17 cellular contexts compared by ENCODE assay signal in genomic region chr22:50467341-50467740, GRCh38. TPM values are rescaled to one million over a fixed set of nuclear protein-coding genes. Genes with fewer than 3 reads are reported as not detected.
A peak's percentile ranks its signal among the peaks of the same experiment; 100 is the strongest.
DNase-seq lines count a peak whose midpoint lies in the region; ATAC-seq and TF ChIP-seq lines count a peak whose summit lies in the region.
"Had no signal": no experiment of that assay in that cellular context is flagged by ENCODE, and none has a peak within 500 bp of the region (broad histone marks: within the 10 kb centered on the region; RNA-seq: fewer than 3 reads in every experiment).

No MANE protein-coding gene starts in this region.

- no peaks in the 10 kb centered on the region for H3K9me3 ChIP-seq in BLaER1 treated with 17β-estradiol and CSF1 and Interleukin-3, amounts not matched to agents 10 nM and 100 nM (replicated peaks in 1 of 11)
- no peaks in the 10 kb centered on the region for H3K9me3 ChIP-seq in OCI-LY1 (ENCODE audit: low read length)
- H3K9me3 ChIP-seq in naive thymus-derived CD4-positive, alpha-beta T cell (ENCODE audit: control insufficient read depth in 2 of 3, low read length in 3 of 3): no peaks in the 10 kb centered on the region

- peaks cover 0 to 7% (median 0%) of the 10 kb centered on the region in 11 experiments; a peak in 2 of 22 replicates for H3K27me3 ChIP-seq in BLaER1 treated with 17β-estradiol and CSF1 and Interleukin-3, amounts not matched to agents 10 nM and 100 nM
- H3K27me3 ChIP-seq in OCI-LY1 (ENCODE audit: insufficient read depth, low read length): no peaks in the 10 kb centered on the region
- no peaks in the 10 kb centered on the region for H3K27me3 ChIP-seq in naive thymus-derived CD4-positive, alpha-beta T cell (ENCODE audit: control insufficient read depth in 2 of 2, insufficient read depth in 2 of 2, low read length in 2 of 2)

- intact Hi-C loops in activated naive CD4-positive, alpha-beta T cell treated with anti-CD3 and anti-CD28 coated beads for 36 hours (cut with micrococcal nuclease): no loop called here
- intact Hi-C loops in naive thymus-derived CD4-positive, alpha-beta T cell (cut with micrococcal nuclease): no loop called here

- peaks cover 57% of the 10 kb centered on the region for H3K4me1 Mint-ChIP-seq in activated naive CD4-positive, alpha-beta T cell treated with anti-CD3 and anti-CD28 coated beads, Interleukin-2, amount 10 ng/mL, durations not matched to agents 7 days and 5 days
- H3K4me1 Mint-ChIP-seq in activated naive CD4-positive, alpha-beta T cell treated with anti-CD3 and anti-CD28 coated beads for 36 hours (ENCODE audit: low read depth): peaks cover 40% of the 10 kb centered on the region
- H3K4me1 Mint-ChIP-seq in naive thymus-derived CD4-positive, alpha-beta T cell: peaks cover 30 to 51% (median 46%) of the 10 kb centered on the region in 7 donors

- peaks cover 50 to 59% (median 51%) of the 10 kb centered on the region in 11 experiments for H3K36me3 ChIP-seq in BLaER1 treated with 17β-estradiol and CSF1 and Interleukin-3, amounts not matched to agents 10 nM and 100 nM
- H3K36me3 ChIP-seq in OCI-LY1 (ENCODE audit: insufficient read depth, low read length): peaks cover 51% of the 10 kb centered on the region
- peaks cover 9 to 66% (median 22%) of the 10 kb centered on the region in 3 experiments for H3K36me3 ChIP-seq in naive thymus-derived CD4-positive, alpha-beta T cell (ENCODE audit: control insufficient read depth in 2 of 3, insufficient read depth in 3 of 3, low read length in 3 of 3)

- no peak overlapping the region for H3K4me3 Mint-ChIP-seq in activated naive CD4-positive, alpha-beta T cell treated with anti-CD3 and anti-CD28 coated beads, Interleukin-2, amount 10 ng/mL, durations not matched to agents 7 days and 5 days
- no peak overlapping the region for H3K4me3 Mint-ChIP-seq in activated naive CD4-positive, alpha-beta T cell treated with anti-CD3 and anti-CD28 coated beads for 36 hours
- peak overlapping the region in 2 of 10 donors; percentile 64 for H3K4me3 Mint-ChIP-seq in naive thymus-derived CD4-positive, alpha-beta T cell
- H3K4me3 Mint-ChIP-seq: CD14-positive monocyte had no signal

- H3K4me1 ChIP-seq in BLaER1 treated with 17β-estradiol and CSF1 and Interleukin-3, amounts not matched to agents 10 nM and 100 nM: peaks cover 46 to 61% (median 60%) of the 10 kb centered on the region in 10 experiments
- peaks cover 54% of the 10 kb centered on the region for H3K4me1 ChIP-seq in OCI-LY1 (ENCODE audit: insufficient read depth, low read length, severe bottlenecking)
- peaks cover 37 to 42% of the 10 kb centered on the region in 2 donors for H3K4me1 ChIP-seq in naive thymus-derived CD4-positive, alpha-beta T cell (ENCODE audit: control insufficient read depth in 2 of 2, insufficient read depth in 2 of 2, low read length in 2 of 2)

- H3K9me3 Mint-ChIP-seq in activated naive CD4-positive, alpha-beta T cell treated with anti-CD3 and anti-CD28 coated beads, Interleukin-2, amount 10 ng/mL, durations not matched to agents 7 days and 5 days: no peaks in the 10 kb centered on the region
- no peaks in the 10 kb centered on the region for H3K9me3 Mint-ChIP-seq in activated naive CD4-positive, alpha-beta T cell treated with anti-CD3 and anti-CD28 coated beads for 36 hours
- H3K9me3 Mint-ChIP-seq in naive thymus-derived CD4-positive, alpha-beta T cell: no peaks in the 10 kb centered on the region
- H3K9me3 Mint-ChIP-seq: CD14-positive monocyte had no signal

- H3F3A ChIP-seq in OCI-LY1 (ENCODE audit: insufficient read depth, low read length): no peaks in the 10 kb centered on the region

- H3K4me2 ChIP-seq in BLaER1 treated with 17β-estradiol and CSF1 and Interleukin-3, amounts not matched to agents 10 nM and 100 nM: peak overlapping the region in 8 of 11 experiments; percentile 87 to 100 (median 98); a peak in 17 of 22 replicates
- peak overlapping the region; percentile 70; the same call in 1 of the 2 replicates for H3K4me2 ChIP-seq in OCI-LY1 (ENCODE audit: low read length)
- H3K4me2 ChIP-seq: PC-9 had no signal

- peaks cover 9% of the 10 kb centered on the region for H3K79me2 ChIP-seq in OCI-LY1 (ENCODE audit: insufficient read depth, low read length)

- H3K9me2 ChIP-seq in OCI-LY1 (ENCODE audit: low read depth, low read length): no peaks in the 10 kb centered on the region

- peaks cover 63 to 100% (median 93%) of the 10 kb centered on the region in 11 experiments for H4K20me1 ChIP-seq in BLaER1 treated with 17β-estradiol and CSF1 and Interleukin-3, amounts not matched to agents 10 nM and 100 nM
- no peaks in the 10 kb centered on the region for H4K20me1 ChIP-seq in OCI-LY1 (ENCODE audit: insufficient read depth, low read length)

- H3K27ac Mint-ChIP-seq in activated naive CD4-positive, alpha-beta T cell treated with anti-CD3 and anti-CD28 coated beads, Interleukin-2, amount 10 ng/mL, durations not matched to agents 7 days and 5 days: peak overlapping the region; percentile 28
- no peak overlapping the region for H3K27ac Mint-ChIP-seq in activated naive CD4-positive, alpha-beta T cell treated with anti-CD3 and anti-CD28 coated beads for 36 hours
- H3K27ac Mint-ChIP-seq in naive thymus-derived CD4-positive, alpha-beta T cell: peak overlapping the region in 7 of 9 donors; percentile 51 to 91 (median 83)

- no peak overlapping the region for H3K4me3 ChIP-seq in BLaER1 treated with 17β-estradiol and CSF1 and Interleukin-3, amounts not matched to agents 10 nM and 100 nM
- peak overlapping the region; percentile 52 for H3K4me3 ChIP-seq in OCI-LY1 (ENCODE audit: low read depth, low read length, poor library complexity, severe bottlenecking)
- no peak overlapping the region for H3K4me3 ChIP-seq in naive thymus-derived CD4-positive, alpha-beta T cell (ENCODE audit: low read length)
- H3K4me3 ChIP-seq: PC-9 had no signal

- POLR2A ChIA-PET in naive thymus-derived CD4-positive, alpha-beta T cell (lab: Charles Lee): interaction anchor here (1.9 to 2.0 kb wide), 2 partner anchors 10 to 14 kb away, joined by 6 to 8 read pairs; partner anchors contain the start of gene ADM2

- peaks cover 39% of the 10 kb centered on the region for H3K36me3 Mint-ChIP-seq in activated naive CD4-positive, alpha-beta T cell treated with anti-CD3 and anti-CD28 coated beads, Interleukin-2, amount 10 ng/mL, durations not matched to agents 7 days and 5 days
- H3K36me3 Mint-ChIP-seq in activated naive CD4-positive, alpha-beta T cell treated with anti-CD3 and anti-CD28 coated beads for 36 hours (ENCODE audit: low read depth): peaks cover 11% of the 10 kb centered on the region
- H3K36me3 Mint-ChIP-seq in naive thymus-derived CD4-positive, alpha-beta T cell: peaks cover 0 to 16% (median 7%) of the 10 kb centered on the region in 5 donors

- CTCF ChIA-PET in activated naive CD4-positive, alpha-beta T cell treated with anti-CD3 and anti-CD28 coated beads, Interleukin-2, amount 10 ng/mL, durations not matched to agents 7 days and 5 days (lab: Charles Lee): interaction anchor here (0.6 kb wide), 1 partner anchor 76 kb away, joined by 3 read pairs; no protein-coding TSS in a partner anchor
- CTCF ChIA-PET in activated naive CD4-positive, alpha-beta T cell treated with anti-CD3 and anti-CD28 coated beads for 36 hours (lab: Charles Lee): interaction anchor here (1.3 kb wide), 1 partner anchor 30 kb away, joined by 3 read pairs; no protein-coding TSS in a partner anchor
- CTCF ChIA-PET in naive thymus-derived CD4-positive, alpha-beta T cell (lab: Charles Lee): interaction anchor here (0.9 to 1.8 kb wide), 2 partner anchors 8 to 16 kb away, joined by 3 to 6 read pairs; no protein-coding TSS in a partner anchor

- peak overlapping the region in 1 of 11 experiments; percentile 3; a peak in 1 of 22 replicates for H3K27ac ChIP-seq in BLaER1 treated with 17β-estradiol and CSF1 and Interleukin-3, amounts not matched to agents 10 nM and 100 nM
- H3K27ac ChIP-seq in OCI-LY1 (ENCODE audit: low read depth, low read length, poor library complexity, severe bottlenecking): peak overlapping the region; percentile 98
- H3K27ac ChIP-seq in naive thymus-derived CD4-positive, alpha-beta T cell (ENCODE audit: low read depth, low read length): no peak overlapping the region
- H3K27ac ChIP-seq: PC-9 had no signal

- TF ChIP-seq CTCF in OCI-LY1 (IDR thresholded peaks at IDR 0.05; ENCODE audit: low read length): no peak

- ATAC-seq in naive thymus-derived CD4-positive, alpha-beta T cell: no peak
- no peak for ATAC-seq in HG02938 (IDR thresholded peaks at IDR 0.05; ENCODE audit: unreplicated experiment)

- H3K27me3 Mint-ChIP-seq in activated naive CD4-positive, alpha-beta T cell treated with anti-CD3 and anti-CD28 coated beads, Interleukin-2, amount 10 ng/mL, durations not matched to agents 7 days and 5 days: no peaks in the 10 kb centered on the region
- H3K27me3 Mint-ChIP-seq in activated naive CD4-positive, alpha-beta T cell treated with anti-CD3 and anti-CD28 coated beads for 36 hours (ENCODE audit: low read depth): no peaks in the 10 kb centered on the region
- no peaks in the 10 kb centered on the region for H3K27me3 Mint-ChIP-seq in naive thymus-derived CD4-positive, alpha-beta T cell

- DNase-seq in activated naive CD4-positive, alpha-beta T cell treated with anti-CD3 and anti-CD28 coated beads, Interleukin-2, amount 10 ng/mL, durations not matched to agents 7 days and 5 days: no peak
- DNase-seq in activated naive CD4-positive, alpha-beta T cell treated with anti-CD3 and anti-CD28 coated beads for 36 hours: no peak
- DNase-seq in naive thymus-derived CD4-positive, alpha-beta T cell: no peak
- DNase-seq in SHP77 treated with DMSO at 0.1 percent for 48 hours (lab: John Stamatoyannopoulos, UW) (no peak), NCI-H187 (lab: John Stamatoyannopoulos, UW) (no peak)
- DNase-seq: GOT3, IMR-90, NCI-H2029, NCI-H446 treated with DMSO at 0.1 percent for 48 hours, NCI-H748 treated with DMSO at 0.1 percent for 48 hours, PC-9 had no signal

- no peak overlapping the region for H2AFZ ChIP-seq in OCI-LY1 (ENCODE audit: low read length)
- H2AFZ ChIP-seq: PC-9 had no signal

- peak overlapping the region in 6 of 11 experiments; percentile 1 to 39 (median 24); a peak in 3 of 22 replicates for H3K9ac ChIP-seq in BLaER1 treated with 17β-estradiol and CSF1 and Interleukin-3, amounts not matched to agents 10 nM and 100 nM
- H3K9ac ChIP-seq in OCI-LY1 (ENCODE audit: low read length): peak overlapping the region; percentile 8; the same call in 1 of the 2 replicates

RNA-seq across cellular contexts. Expression of gene SBF1, which starts 7.5 kb away (rescaled TPM):
- 100 to 1,000 TPM; 100 TPM for total RNA-seq in activated naive CD4-positive, alpha-beta T cell treated with anti-CD3 and anti-CD28 coated beads for 36 hours
- total RNA-seq in naive thymus-derived CD4-positive, alpha-beta T cell: 100 to 1,000 TPM; 161 to 209 (median 181) TPM
- 10 to 100 TPM; 15.2 to 40.2 TPM for polyA plus RNA-seq in naive thymus-derived CD4-positive, alpha-beta T cell

RNA-seq across cellular contexts. Expression of gene ADM2, which starts 14.0 kb away (rescaled TPM):
- 1 to 10 TPM; 7.5 to 8.3 TPM for total RNA-seq in activated naive CD4-positive, alpha-beta T cell treated with anti-CD3 and anti-CD28 coated beads for 36 hours
- 1 to 10 TPM; 1.3 to 4.5 (median 4.0) TPM for total RNA-seq in naive thymus-derived CD4-positive, alpha-beta T cell
- polyA plus RNA-seq in naive thymus-derived CD4-positive, alpha-beta T cell: under 1 TPM; 0.24 to 0.44 TPM
- total RNA-seq: LHCN-M2 had no signal
- polyA plus RNA-seq: CD14-positive monocyte had no signal

RNA-seq across cellular contexts. Expression of gene MIOX, which starts 19.3 kb away (rescaled TPM):
- total RNA-seq in activated naive CD4-positive, alpha-beta T cell treated with anti-CD3 and anti-CD28 coated beads for 36 hours: under 1 TPM in 1 of 2 experiments, not detected in 1; 0.31 TPM
- under 1 TPM in 1 of 5 experiments, not detected in 4; 0.22 TPM for total RNA-seq in naive thymus-derived CD4-positive, alpha-beta T cell
- polyA plus RNA-seq in naive thymus-derived CD4-positive, alpha-beta T cell: not detected
- total RNA-seq: IMR-90, LHCN-M2, SK-MEL-5 had no signal
- polyA plus RNA-seq: CD14-positive monocyte, IMR-90 had no signal

RNA-seq across cellular contexts. Expression of gene LMF2, which starts 40.2 kb away (rescaled TPM):
- 10 to 100 TPM; 41.4 to 42.0 TPM for total RNA-seq in activated naive CD4-positive, alpha-beta T cell treated with anti-CD3 and anti-CD28 coated beads for 36 hours
- 100 to 1,000 TPM; 101 to 133 (median 118) TPM for total RNA-seq in naive thymus-derived CD4-positive, alpha-beta T cell
- 10 to 100 TPM; 15.0 to 25.5 TPM for polyA plus RNA-seq in naive thymus-derived CD4-positive, alpha-beta T cell

RNA-seq across cellular contexts. Expression of gene NCAPH2, which starts 40.7 kb away (rescaled TPM):
- 100 to 1,000 TPM; 104 to 115 TPM for total RNA-seq in activated naive CD4-positive, alpha-beta T cell treated with anti-CD3 and anti-CD28 coated beads for 36 hours
- total RNA-seq in naive thymus-derived CD4-positive, alpha-beta T cell: 100 to 1,000 TPM in 2 of 5 experiments, 10 to 100 TPM in 3; 74.3 to 135 (median 91.1) TPM
- polyA plus RNA-seq in naive thymus-derived CD4-positive, alpha-beta T cell: 10 to 100 TPM; 37.8 to 46.6 TPM
